1 cellular context compared by ENCODE assay signal in the genomic region with DNA sequence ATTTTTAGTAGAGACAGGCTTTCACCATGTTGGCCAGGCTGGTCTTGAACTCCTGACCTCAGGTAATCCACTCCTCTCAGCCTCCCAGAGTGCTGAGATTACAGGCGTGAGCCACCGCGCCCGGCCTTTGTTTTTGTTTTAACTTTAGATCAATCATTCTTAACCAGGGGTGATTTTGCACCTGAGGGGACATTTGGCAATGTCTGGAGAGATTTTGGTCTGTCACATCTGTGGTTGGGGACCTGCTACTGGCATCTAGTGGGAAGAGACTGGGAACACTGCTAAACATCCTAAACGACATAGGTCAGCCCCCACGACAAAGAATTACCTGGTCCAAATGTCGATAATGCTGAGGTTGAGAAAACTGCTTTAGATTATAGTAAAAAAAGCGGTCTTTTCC.
TF ChIP-seq lines count a peak whose summit lies in the region.

No MANE protein-coding gene starts in this region.

TF ChIP-seq in HepG2, 621 proteins besides CTCF, POLR2A, EP300 and RAD21:
- TF ChIP-seq, protein P1, sequence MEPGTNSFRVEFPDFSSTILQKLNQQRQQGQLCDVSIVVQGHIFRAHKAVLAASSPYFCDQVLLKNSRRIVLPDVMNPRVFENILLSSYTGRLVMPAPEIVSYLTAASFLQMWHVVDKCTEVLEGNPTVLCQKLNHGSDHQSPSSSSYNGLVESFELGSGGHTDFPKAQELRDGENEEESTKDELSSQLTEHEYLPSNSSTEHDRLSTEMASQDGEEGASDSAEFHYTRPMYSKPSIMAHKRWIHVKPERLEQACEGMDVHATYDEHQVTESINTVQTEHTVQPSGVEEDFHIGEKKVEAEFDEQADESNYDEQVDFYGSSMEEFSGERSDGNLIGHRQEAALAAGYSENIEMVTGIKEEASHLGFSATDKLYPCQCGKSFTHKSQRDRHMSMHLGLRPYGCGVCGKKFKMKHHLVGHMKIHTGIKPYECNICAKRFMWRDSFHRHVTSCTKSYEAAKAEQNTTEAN (CRISPR knock-in tag; conservative IDR thresholded peaks at IDR 0.05) = no peak
- peak; percentile 34 to 44; a peak in 3 of 4 replicates for TF ChIP-seq MAFK (conservative IDR thresholded peaks at IDR 0.05 in 1 of 2, IDR thresholded peaks at IDR 0.05 in 1 of 2; ENCODE audit: low read length in 2 of 2)
